Comparison of ENCODE assay signal across 18 cellular contexts in the genomic region with DNA sequence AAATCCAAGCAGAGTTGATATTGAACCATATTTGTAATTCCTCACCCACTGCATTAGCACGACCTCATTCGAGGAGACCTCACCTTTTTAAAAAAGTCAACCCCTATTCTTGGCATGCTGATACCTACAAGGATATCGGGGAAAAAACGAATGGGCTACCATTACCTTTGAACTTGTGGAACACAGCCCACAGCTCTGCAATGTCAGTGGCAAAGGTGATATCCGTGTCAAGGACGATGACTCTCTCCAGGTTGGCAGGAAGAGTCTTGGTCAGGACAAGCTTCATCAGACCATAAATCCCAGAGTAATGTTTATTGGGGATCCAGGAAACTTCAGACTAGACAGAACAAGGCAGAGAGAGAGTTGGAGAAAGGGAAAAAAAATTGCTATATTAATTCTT.
"Had no signal": no experiment of that assay in that cellular context is flagged by ENCODE, and none has a peak within 500 bp of the region (broad histone marks: within the 10 kb centered on the region; RNA-seq: fewer than 3 reads in every experiment).

No MANE protein-coding gene starts in this region.

- H3K9me3 Mint-ChIP-seq: memory B cell had no signal

- H3K27me3 ChIP-seq: left lung, neutrophil, pancreas, spleen, thyroid gland, vagina had no signal

- H3K9me3 ChIP-seq: left lung, neutrophil, pancreas, spleen, thyroid gland, vagina had no signal

- H3K4me1 ChIP-seq: left lung, thyroid gland, vagina had no signal

- FAIRE-seq: pancreas had no signal

- DNase-seq: cerebellar nuclear complex; cortex of kidney; kidney; left lung; pancreas; spleen; stimulated activated CD4-positive, alpha-beta T cell treated with anti-CD3 and anti-CD28 coated beads, Interleukin-2, amount 100 ng/mL, for 48 hours; stimulated activated naive B cell treated with anti-CD40 and anti-IgM and Interleukin-4, amounts not matched to agents 10 μg/mL and 1 μg/mL and 100 μg/mL, for 72 hours; thyroid gland; trophoblast cell had no signal

- H3K27ac Mint-ChIP-seq: natural killer cell treated with Interleukin-12 subunit alpha and Interleukin-12 subunit beta and Interleukin-15 and Interleukin-18, amount 100 ng/mL, for 72 hours; stimulated activated naive CD8-positive, alpha-beta T cell treated with anti-CD3 and anti-CD28 coated beads, Interleukin-15, Interleukin-2, amounts not matched to agents 100 ng/mL and 50 ng/mL, for 24 hours had no signal

- H3K36me3 Mint-ChIP-seq: natural killer cell treated with Interleukin-12 subunit alpha and Interleukin-12 subunit beta and Interleukin-15 and Interleukin-18, amount 100 ng/mL, for 72 hours had no signal

- H3K36me3 ChIP-seq: left lung, neutrophil, pancreas, spleen, thyroid gland, vagina had no signal

- H3K27me3 Mint-ChIP-seq: memory B cell; stimulated activated naive B cell treated with anti-CD40 and anti-IgM and Interleukin-4, amounts not matched to agents 10 μg/mL and 1 μg/mL and 100 μg/mL, for 72 hours; stimulated activated naive CD8-positive, alpha-beta T cell treated with anti-CD3 and anti-CD28 coated beads, Interleukin-15, Interleukin-2, amounts not matched to agents 100 ng/mL and 50 ng/mL, for 24 hours had no signal

- H3K4me3 ChIP-seq: left lung, lung, skin epidermis, spleen, thyroid gland, vagina had no signal

- H3K4me3 Mint-ChIP-seq: memory B cell; natural killer cell treated with Interleukin-12 subunit alpha and Interleukin-12 subunit beta and Interleukin-15 and Interleukin-18, amount 100 ng/mL, for 72 hours; neural crest cell; stimulated activated naive CD8-positive, alpha-beta T cell treated with anti-CD3 and anti-CD28 coated beads, Interleukin-15, Interleukin-2, amounts not matched to agents 100 ng/mL and 50 ng/mL, for 24 hours had no signal

- ATAC-seq: left lung, pancreas had no signal

- H3K27ac ChIP-seq: left lung, neutrophil, vagina had no signal
